In the genomic region with DNA sequence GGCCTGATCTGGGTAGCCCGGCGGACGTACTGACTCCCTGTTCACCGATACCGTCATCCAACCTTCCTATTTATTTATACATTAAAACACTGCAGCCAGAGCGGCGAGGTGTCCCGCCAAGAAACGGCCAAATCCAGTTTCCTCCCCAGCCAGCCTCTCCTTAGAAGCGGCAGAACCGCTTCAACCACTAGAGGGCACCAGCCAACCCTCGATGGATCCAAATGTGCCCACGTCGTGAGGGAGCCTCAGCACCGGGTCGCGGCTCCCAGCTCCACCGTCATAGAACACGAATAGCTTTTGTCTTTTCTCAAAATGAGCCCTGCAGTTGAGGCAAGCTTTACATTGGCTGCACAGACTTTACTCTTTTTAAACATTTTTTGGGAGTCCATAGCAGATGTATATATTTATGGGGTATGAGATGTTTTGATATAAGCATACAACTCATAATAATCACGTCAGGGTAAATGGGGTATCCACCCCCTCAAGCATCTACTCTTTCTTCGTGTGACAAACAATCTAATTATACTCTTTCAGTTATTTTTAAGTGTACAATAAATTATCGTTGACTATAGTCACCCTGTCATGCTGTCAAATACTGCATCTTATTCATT, we compare ENCODE assay signal across 8 cellular contexts.
DNase-seq lines count a peak whose midpoint lies in the region; ATAC-seq lines count a peak whose summit lies in the region.

No MANE protein-coding gene starts in this region.

- ATAC-seq in GM18870 (IDR thresholded peaks at IDR 0.05; ENCODE audit: unreplicated experiment) (peak; percentile 82), HG03139 (IDR thresholded peaks at IDR 0.05; ENCODE audit: unreplicated experiment) (peak; percentile 91)

- DNase-seq in AG08395 (ENCODE audit: low spot score) (peak; percentile 80), NCI-H226 (peak; percentile 41), cerebellar cortex (ENCODE audit: low spot score) (peak; percentile 79), kidney tubule cell (ENCODE audit: low spot score) (peak; percentile 82)
- DNase-seq in activated CD4-positive, CD25-positive, alpha-beta regulatory T cell treated with anti-CD3 and anti-CD28 coated beads, Interleukin-2, amount 50 U/mL, for 16 hours (ENCODE audit: low read depth, low spot score), result peak; percentile 62
- DNase-seq in stimulated activated CD4-positive, alpha-beta T cell treated with anti-CD3 and anti-CD28 coated beads, Interleukin-1b, Interleukin-23, amount 100 ng/mL, for 4 hours (ENCODE audit: low read depth in 2 of 2), result peak; percentile 72 to 74

Comparison
In these comparisons a context has a peak if more than half of its experiments do, and no peak if none do; other contexts are left out.
1. Peak in every context shown above with its lines: DNase-seq and ATAC-seq.